ENCODE assay signal across 26 cellular contexts in the genomic region with DNA sequence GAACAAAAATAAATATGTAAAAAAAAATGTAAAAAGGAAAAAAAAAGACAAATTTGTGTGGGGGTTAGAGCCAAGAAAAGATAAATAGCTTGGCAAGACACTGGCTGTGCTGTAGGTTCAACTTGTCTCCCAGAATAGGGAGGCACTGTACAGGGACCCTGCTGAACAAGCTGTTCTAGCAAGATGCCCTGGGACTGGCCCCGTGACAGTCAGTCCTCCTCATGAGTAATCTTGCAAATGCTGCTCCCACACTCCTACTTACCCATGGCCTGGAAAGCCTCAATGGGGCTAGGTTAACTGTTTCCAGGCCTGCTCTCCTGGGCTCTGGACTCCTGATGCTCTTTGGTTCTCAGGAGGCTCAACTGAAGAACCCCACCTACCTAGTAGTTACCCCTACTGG.
A peak's percentile ranks its signal among the peaks of the same experiment; 100 is the strongest.
DNase-seq lines count a peak whose midpoint lies in the region; ATAC-seq, FAIRE-seq and TF ChIP-seq lines count a peak whose summit lies in the region.
"Had no signal": no experiment of that assay in that cellular context is flagged by ENCODE, and none has a peak within 500 bp of the region (broad histone marks: within the 10 kb centered on the region; RNA-seq: fewer than 3 reads in every experiment).

No MANE protein-coding gene starts in this region.

- no peak for TF ChIP-seq POLR2A in GM18505 (IDR thresholded peaks at IDR 0.05; ENCODE audit: borderline replicate concordance, extremely low read depth, insufficient read depth, insufficient read length)
- no peak for TF ChIP-seq POLR2A in tibial nerve (IDR thresholded peaks at IDR 0.05)

- ATAC-seq in GM18505 (IDR thresholded peaks at IDR 0.05; ENCODE audit: unreplicated experiment) = no peak
- ATAC-seq: gastrocnemius medialis, GM12878, pancreas had no signal

- H3K27ac ChIP-seq in small intestine (ENCODE audit: low read depth in 1 of 2, low read length in 1 of 2) = no peak overlapping the region
- no peak overlapping the region for H3K27ac ChIP-seq in tibial nerve
- H3K27ac ChIP-seq: BLaER1 treated with 17β-estradiol and CSF1 and Interleukin-3, amounts not matched to agents 10 nM and 100 nM; gastrocnemius medialis; pancreas; Peyer's patch had no signal

- H3K27me3 ChIP-seq in small intestine (ENCODE audit: control insufficient read depth in 2 of 2, insufficient read depth in 2 of 2, low read length in 2 of 2) (no peaks in the 10 kb centered on the region), tibial nerve (peaks cover 0 to 26% of the 10 kb centered on the region in 2 donors)
- H3K27me3 ChIP-seq: Peyer's patch had no signal

- H3K4me1 ChIP-seq in small intestine (ENCODE audit: control insufficient read depth in 2 of 2, insufficient read depth in 1 of 2, low read depth in 1 of 2, low read length in 1 of 2) (no peaks in the 10 kb centered on the region), tibial nerve (no peaks in the 10 kb centered on the region)
- H3K4me1 ChIP-seq: BLaER1 treated with 17β-estradiol and CSF1 and Interleukin-3, amounts not matched to agents 10 nM and 100 nM; gastrocnemius medialis; pancreas; Peyer's patch had no signal

- DNase-seq in choroid plexus epithelial cell (ENCODE audit: low read depth) (peak; percentile 78), foreskin fibroblast (peak; percentile 45 to 68), renal cortical epithelial cell (ENCODE audit: low read depth) (peak; percentile 15), small intestine (no peak), KG1 (lab: John Stamatoyannopoulos, UW) (no peak), tibial nerve (ENCODE audit: low spot score in 2 of 2) (no peak)
- DNase-seq: activated CD4-positive, alpha-beta T cell treated with anti-CD3 and anti-CD28 coated beads, Interleukin-2, amount 50 U/mL, for 48 hours; activated CD4-positive, CD25-positive, alpha-beta regulatory T cell treated with anti-CD3 and anti-CD28 coated beads, Interleukin-2, amount 50 U/mL, for 72 hours; activated naive CD4-positive, alpha-beta T cell treated with anti-CD3 and anti-CD28 coated beads for 36 hours; amygdala; gastrocnemius medialis; immature natural killer cell; IMR-90; NCI-H1436 treated with DMSO at 0.1 percent for 48 hours; NCI-H226; NCI-H774; nephron progenitor cell; pancreas; Peyer's patch; retina; SHP77; stimulated activated CD4-positive, alpha-beta T cell treated with anti-CD3 and anti-CD28 coated beads, Interleukin-4, amount 100 ng/mL, for 1 hour; trophoblast cell had no signal

- 70 to 71% methylated on average over 1 of the region's 1 CpG; no CpG with 5 or more reads in 1 of the 3 donors for WGBS in small intestine, 3 donors
- WGBS in tibial nerve, 2 donors = 17 to 20% methylated on average over 1 of the region's 1 CpG

- FAIRE-seq in small intestine (lab: Jason Lieb, UNC) = no peak
- FAIRE-seq: GM12878, pancreas had no signal

- no peak overlapping the region for H3K4me3 ChIP-seq in choroid plexus epithelial cell (ENCODE audit: low read depth, low read length)
- H3K4me3 ChIP-seq in foreskin fibroblast (ENCODE audit: low read depth in 1 of 2, low read length in 2 of 2) = no peak overlapping the region
- no peak overlapping the region for H3K4me3 ChIP-seq in small intestine (ENCODE audit: low read depth in 1 of 2, low read length in 2 of 2)
- no peak overlapping the region for H3K4me3 ChIP-seq in tibial nerve
- H3K4me3 ChIP-seq: BLaER1 treated with 17β-estradiol and CSF1 and Interleukin-3, amounts not matched to agents 10 nM and 100 nM; gastrocnemius medialis; GM12878; pancreas; Peyer's patch had no signal

- TF ChIP-seq CTCF in choroid plexus epithelial cell (conservative IDR thresholded peaks at IDR 0.05; ENCODE audit: low read depth, low read length) (no peak), foreskin fibroblast (IDR thresholded peaks at IDR 0.05; ENCODE audit: low read depth, low read length) (no peak), tibial nerve (IDR thresholded peaks at IDR 0.05) (no peak)

- H3K36me3 ChIP-seq in small intestine (ENCODE audit: control insufficient read depth in 2 of 2, insufficient read depth in 2 of 2, low read length in 2 of 2) (no peaks in the 10 kb centered on the region), tibial nerve (no peaks in the 10 kb centered on the region)
- H3K36me3 ChIP-seq: BLaER1 treated with 17β-estradiol and CSF1 and Interleukin-3, amounts not matched to agents 10 nM and 100 nM; gastrocnemius medialis; pancreas; Peyer's patch had no signal

- TF ChIP-seq EP300 in tibial nerve (IDR thresholded peaks at IDR 0.05) = no peak

- no peaks in the 10 kb centered on the region for H3K9me3 ChIP-seq in small intestine (ENCODE audit: control insufficient read depth, low read depth)
- no peaks in the 10 kb centered on the region for H3K9me3 ChIP-seq in tibial nerve
- H3K9me3 ChIP-seq: BLaER1 treated with 17β-estradiol and CSF1 and Interleukin-3, amounts not matched to agents 10 nM and 100 nM; gastrocnemius medialis; pancreas; Peyer's patch had no signal

Comparison
In these comparisons a context has a peak if more than half of its experiments do, and no peak if none do; other contexts are left out.
1. DNase-seq: peak in choroid plexus epithelial cell (single experiment), foreskin fibroblast (2 of 2) and renal cortical epithelial cell (single experiment); none in small intestine (single experiment), KG1 (single experiment) and tibial nerve (0 of 2).